Comparison of ENCODE assay signal across 1 cellular context in the genomic region with DNA sequence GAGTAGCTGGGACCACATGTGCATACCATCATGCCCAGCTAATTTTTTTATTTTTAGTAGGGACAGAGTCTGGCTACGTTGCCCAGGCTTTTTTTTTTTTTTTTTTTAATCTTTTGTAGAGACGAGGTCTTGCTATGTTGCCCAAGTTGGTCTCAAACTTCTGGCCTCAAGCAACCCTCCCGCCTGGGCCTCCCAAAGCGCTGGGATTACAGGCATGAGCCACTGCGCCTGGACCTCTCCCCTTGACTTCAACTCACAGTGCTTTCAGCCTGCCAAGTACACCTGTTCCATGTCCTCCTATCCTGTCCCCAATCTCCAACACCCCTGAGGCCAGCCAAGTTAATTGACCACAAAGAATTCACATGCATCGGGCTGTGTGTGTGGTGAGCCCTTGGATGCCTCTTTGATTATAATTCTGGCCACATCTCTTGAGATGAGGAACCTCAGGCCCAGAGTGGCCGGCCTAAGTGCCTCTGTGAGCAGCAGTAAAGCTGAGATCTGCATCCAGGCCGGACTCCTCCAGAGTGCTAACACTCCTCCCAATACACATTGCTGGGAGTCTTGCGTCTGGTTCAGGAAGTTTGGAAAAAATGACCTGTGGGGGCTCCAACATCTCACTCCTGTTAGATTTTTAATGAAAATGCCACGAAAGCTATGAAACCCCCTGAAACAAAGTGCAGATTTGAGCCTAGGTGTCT.
TF ChIP-seq lines count a peak whose summit lies in the region.

No MANE protein-coding gene starts in this region.

TF ChIP-seq in IMR-90, 13 proteins besides CTCF, POLR2A, EP300 and RAD21 (continued from another document):
- TF ChIP-seq, protein P1, sequence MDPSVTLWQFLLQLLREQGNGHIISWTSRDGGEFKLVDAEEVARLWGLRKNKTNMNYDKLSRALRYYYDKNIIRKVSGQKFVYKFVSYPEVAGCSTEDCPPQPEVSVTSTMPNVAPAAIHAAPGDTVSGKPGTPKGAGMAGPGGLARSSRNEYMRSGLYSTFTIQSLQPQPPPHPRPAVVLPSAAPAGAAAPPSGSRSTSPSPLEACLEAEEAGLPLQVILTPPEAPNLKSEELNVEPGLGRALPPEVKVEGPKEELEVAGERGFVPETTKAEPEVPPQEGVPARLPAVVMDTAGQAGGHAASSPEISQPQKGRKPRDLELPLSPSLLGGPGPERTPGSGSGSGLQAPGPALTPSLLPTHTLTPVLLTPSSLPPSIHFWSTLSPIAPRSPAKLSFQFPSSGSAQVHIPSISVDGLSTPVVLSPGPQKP (IDR thresholded peaks at IDR 0.05; ENCODE audit: borderline replicate concordance, low read depth, low read length), result no peak
- TF ChIP-seq MAFK (IDR thresholded peaks at IDR 0.05; ENCODE audit: low read depth, low read length) (no peak), NFE2L2 (IDR thresholded peaks at IDR 0.05; ENCODE audit: low read depth, low read length) (no peak), MXI1 (IDR thresholded peaks at IDR 0.05; ENCODE audit: borderline replicate concordance, low read depth, low read length) (no peak), RFX5 (IDR thresholded peaks at IDR 0.05; ENCODE audit: low read depth, low read length) (no peak)
- TF ChIP-seq, protein P2, sequence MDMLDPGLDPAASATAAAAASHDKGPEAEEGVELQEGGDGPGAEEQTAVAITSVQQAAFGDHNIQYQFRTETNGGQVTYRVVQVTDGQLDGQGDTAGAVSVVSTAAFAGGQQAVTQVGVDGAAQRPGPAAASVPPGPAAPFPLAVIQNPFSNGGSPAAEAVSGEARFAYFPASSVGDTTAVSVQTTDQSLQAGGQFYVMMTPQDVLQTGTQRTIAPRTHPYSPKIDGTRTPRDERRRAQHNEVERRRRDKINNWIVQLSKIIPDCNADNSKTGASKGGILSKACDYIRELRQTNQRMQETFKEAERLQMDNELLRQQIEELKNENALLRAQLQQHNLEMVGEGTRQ (IDR thresholded peaks at IDR 0.05; ENCODE audit: low read depth, low read length), result no peak
TF ChIP-seq in IMR-90: peak in this region for 0.
